2 cellular contexts compared by ENCODE assay signal in the genomic region with DNA sequence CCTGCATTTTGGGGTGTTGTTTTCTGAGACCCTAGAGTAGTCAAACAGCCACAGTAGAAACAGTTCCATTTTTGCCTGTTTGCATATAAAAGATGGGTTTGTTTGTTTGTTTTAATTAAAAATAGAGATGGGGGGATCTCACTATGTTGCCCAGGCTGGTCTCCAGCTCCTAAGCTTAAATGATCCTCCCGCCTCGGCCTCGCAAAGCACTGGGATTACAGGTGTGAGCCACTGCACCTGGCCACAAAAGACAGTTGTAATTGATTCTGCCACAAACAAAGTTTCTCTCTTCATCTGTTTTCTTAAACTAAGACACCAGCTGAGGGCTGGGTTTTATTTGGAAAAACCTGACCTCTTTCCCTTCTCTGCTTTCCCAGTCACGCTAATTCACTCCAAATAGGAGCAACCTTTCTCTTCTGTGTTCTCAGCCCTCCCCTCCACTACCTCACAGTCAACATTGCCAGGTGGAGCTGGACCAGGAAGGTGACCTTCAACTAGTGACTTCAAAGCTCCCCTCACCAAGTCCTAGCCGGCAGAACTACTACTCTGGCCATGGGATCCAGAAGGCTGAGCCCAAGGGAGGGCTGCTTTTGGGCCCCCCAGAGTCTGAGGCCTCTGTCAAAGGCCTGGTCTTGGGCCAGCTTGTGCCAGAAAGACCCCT.
TF ChIP-seq lines count a peak whose summit lies in the region.

No MANE protein-coding gene starts in this region.

TF ChIP-seq in HEK293, 187 proteins besides CTCF, POLR2A, EP300 and RAD21 (continued from another document):
- no peak for TF ChIP-seq ZNF776 (tag by site-specific recombination; IDR thresholded peaks at IDR 0.05; ENCODE audit: borderline replicate concordance)
- no peak for TF ChIP-seq SALL2 (tag by site-specific recombination; IDR thresholded peaks at IDR 0.05; ENCODE audit: borderline replicate concordance)
- TF ChIP-seq ZNF560 (tag by site-specific recombination; IDR thresholded peaks at IDR 0.05; ENCODE audit: borderline replicate concordance) = no peak
- no peak for TF ChIP-seq ZNF155 (tag by site-specific recombination; IDR thresholded peaks at IDR 0.05)
- TF ChIP-seq, protein P1, sequence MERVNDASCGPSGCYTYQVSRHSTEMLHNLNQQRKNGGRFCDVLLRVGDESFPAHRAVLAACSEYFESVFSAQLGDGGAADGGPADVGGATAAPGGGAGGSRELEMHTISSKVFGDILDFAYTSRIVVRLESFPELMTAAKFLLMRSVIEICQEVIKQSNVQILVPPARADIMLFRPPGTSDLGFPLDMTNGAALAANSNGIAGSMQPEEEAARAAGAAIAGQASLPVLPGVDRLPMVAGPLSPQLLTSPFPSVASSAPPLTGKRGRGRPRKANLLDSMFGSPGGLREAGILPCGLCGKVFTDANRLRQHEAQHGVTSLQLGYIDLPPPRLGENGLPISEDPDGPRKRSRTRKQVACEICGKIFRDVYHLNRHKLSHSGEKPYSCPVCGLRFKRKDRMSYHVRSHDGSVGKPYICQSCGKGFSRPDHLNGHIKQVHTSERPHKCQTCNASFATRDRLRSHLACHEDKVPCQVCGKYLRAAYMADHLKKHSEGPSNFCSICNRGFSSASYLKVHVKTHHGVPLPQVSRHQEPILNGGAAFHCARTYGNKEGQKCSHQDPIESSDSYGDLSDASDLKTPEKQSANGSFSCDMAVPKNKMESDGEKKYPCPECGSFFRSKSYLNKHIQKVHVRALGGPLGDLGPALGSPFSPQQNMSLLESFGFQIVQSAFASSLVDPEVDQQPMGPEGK (tag by site-specific recombination; IDR thresholded peaks at IDR 0.05) = no peak
- no peak for TF ChIP-seq ZFP37 (tag by site-specific recombination; IDR thresholded peaks at IDR 0.05)
- no peak for TF ChIP-seq IKZF3 (tag by site-specific recombination; IDR thresholded peaks at IDR 0.05)
- TF ChIP-seq, protein P2, sequence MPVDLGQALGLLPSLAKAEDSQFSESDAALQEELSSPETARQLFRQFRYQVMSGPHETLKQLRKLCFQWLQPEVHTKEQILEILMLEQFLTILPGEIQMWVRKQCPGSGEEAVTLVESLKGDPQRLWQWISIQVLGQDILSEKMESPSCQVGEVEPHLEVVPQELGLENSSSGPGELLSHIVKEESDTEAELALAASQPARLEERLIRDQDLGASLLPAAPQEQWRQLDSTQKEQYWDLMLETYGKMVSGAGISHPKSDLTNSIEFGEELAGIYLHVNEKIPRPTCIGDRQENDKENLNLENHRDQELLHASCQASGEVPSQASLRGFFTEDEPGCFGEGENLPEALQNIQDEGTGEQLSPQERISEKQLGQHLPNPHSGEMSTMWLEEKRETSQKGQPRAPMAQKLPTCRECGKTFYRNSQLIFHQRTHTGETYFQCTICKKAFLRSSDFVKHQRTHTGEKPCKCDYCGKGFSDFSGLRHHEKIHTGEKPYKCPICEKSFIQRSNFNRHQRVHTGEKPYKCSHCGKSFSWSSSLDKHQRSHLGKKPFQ (tag by site-specific recombination; IDR thresholded peaks at IDR 0.05) = no peak
- TF ChIP-seq ZNF157 (tag by site-specific recombination; IDR thresholded peaks at IDR 0.05) = no peak

TF ChIP-seq in K562, 482 proteins besides CTCF, POLR2A, EP300 and RAD21 (continued from another document):
- TF ChIP-seq, protein P3, sequence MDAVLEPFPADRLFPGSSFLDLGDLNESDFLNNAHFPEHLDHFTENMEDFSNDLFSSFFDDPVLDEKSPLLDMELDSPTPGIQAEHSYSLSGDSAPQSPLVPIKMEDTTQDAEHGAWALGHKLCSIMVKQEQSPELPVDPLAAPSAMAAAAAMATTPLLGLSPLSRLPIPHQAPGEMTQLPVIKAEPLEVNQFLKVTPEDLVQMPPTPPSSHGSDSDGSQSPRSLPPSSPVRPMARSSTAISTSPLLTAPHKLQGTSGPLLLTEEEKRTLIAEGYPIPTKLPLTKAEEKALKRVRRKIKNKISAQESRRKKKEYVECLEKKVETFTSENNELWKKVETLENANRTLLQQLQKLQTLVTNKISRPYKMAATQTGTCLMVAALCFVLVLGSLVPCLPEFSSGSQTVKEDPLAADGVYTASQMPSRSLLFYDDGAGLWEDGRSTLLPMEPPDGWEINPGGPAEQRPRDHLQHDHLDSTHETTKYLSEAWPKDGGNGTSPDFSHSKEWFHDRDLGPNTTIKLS (IDR thresholded peaks at IDR 0.05; ENCODE audit: borderline replicate concordance, low read depth) = no peak
- TF ChIP-seq KAT8 (IDR thresholded peaks at IDR 0.05; ENCODE audit: low read depth) (no peak), MCM5 (IDR thresholded peaks at IDR 0.05; ENCODE audit: low read depth) (no peak), KDM2B (CRISPR knock-in tag; IDR thresholded peaks at IDR 0.05) (no peak)
TF ChIP-seq in K562: peak in this region for 0.
